Comparison of ENCODE assay signal across 19 cellular contexts in the genomic region with DNA sequence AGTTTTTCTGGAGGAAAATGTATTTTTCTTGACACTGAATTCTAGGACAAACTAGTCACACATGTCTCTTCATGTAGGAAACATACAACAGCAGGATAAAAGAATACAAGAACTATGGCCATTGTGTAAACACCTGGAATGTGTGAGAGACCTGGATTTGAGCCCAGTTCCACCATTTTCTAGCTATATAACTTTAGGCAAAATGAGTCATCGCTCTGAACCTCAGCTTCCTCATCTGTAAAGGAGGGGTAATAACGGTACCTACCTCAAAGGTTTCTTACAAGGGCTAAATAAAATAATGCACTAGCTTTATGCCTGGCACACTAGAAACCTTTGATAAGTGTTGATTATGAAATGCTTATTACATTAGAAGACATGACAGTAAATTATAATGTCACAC. TPM values are rescaled to one million over a fixed set of nuclear protein-coding genes. Genes with fewer than 3 reads are reported as not detected.
DNase-seq lines count a peak whose midpoint lies in the region; ATAC-seq and TF ChIP-seq lines count a peak whose summit lies in the region.
"Had no signal": no experiment of that assay in that cellular context is flagged by ENCODE, and none has a peak within 500 bp of the region (broad histone marks: within the 10 kb centered on the region; RNA-seq: fewer than 3 reads in every experiment).

No MANE protein-coding gene starts in this region.

- no peak for TF ChIP-seq CTCF in RWPE1 (conservative IDR thresholded peaks at IDR 0.05; ENCODE audit: low read depth)

- CTCF ChIA-PET in RWPE1 (lab: Yijun Ruan, JAX) = no interaction called here

- H3K4me1 Mint-ChIP-seq in activated T-cell treated with anti-CD3 and anti-CD28 coated beads, Interleukin-2, amount 50 U/mL, for 72 hours (ENCODE audit: low read depth) = peaks cover 16% of the 10 kb centered on the region

- ATAC-seq in HG03521 (IDR thresholded peaks at IDR 0.05; ENCODE audit: unreplicated experiment) (peak; percentile 51), esophagus mucosa (peak; percentile 92)
- no peak for ATAC-seq in activated T-cell treated with anti-CD3 and anti-CD28 coated beads, Interleukin-2, amount 50 U/mL, for 72 hours (replicated peaks in 1 of 2)

- H3K4me3 Mint-ChIP-seq in activated T-cell treated with anti-CD3 and anti-CD28 coated beads, Interleukin-2, amount 50 U/mL, for 72 hours = no peak overlapping the region

- H3K27me3 Mint-ChIP-seq in activated T-cell treated with anti-CD3 and anti-CD28 coated beads, Interleukin-2, amount 50 U/mL, for 72 hours (ENCODE audit: low read depth) = no peaks in the 10 kb centered on the region

- H3K27ac ChIP-seq in RWPE1 = no peak overlapping the region
- H3K27ac ChIP-seq: Peyer's patch, tibial artery, VCaP had no signal

- POLR2A ChIA-PET in RWPE1 (lab: Yijun Ruan, JAX; ENCODE audit: low non-redundant PET) = no interaction called here

- peaks cover 0 to 2% of the 10 kb centered on the region in 2 donors for H3K9me3 Mint-ChIP-seq in activated T-cell treated with anti-CD3 and anti-CD28 coated beads, Interleukin-2, amount 50 U/mL, for 72 hours

- no peak overlapping the region for H3K27ac Mint-ChIP-seq in activated T-cell treated with anti-CD3 and anti-CD28 coated beads, Interleukin-2, amount 50 U/mL, for 72 hours

- no peaks in the 10 kb centered on the region for H3K36me3 Mint-ChIP-seq in activated T-cell treated with anti-CD3 and anti-CD28 coated beads, Interleukin-2, amount 50 U/mL, for 72 hours (ENCODE audit: insufficient read depth in 2 of 2)

- DNase-seq in Daoy (ENCODE audit: low read depth) (peak; percentile 56), RWPE1 (ENCODE audit: low spot score) (peak; percentile 67), hepatic stellate cell (ENCODE audit: low spot score) (no peak), DMS 273 treated with DMSO at 0.1 percent for 48 hours (lab: John Stamatoyannopoulos, UW) (no peak)
- DNase-seq in activated T-cell treated with anti-CD3 and anti-CD28 coated beads, Interleukin-2, amount 50 U/mL, for 72 hours = no peak
- DNase-seq in activated T-cell treated with anti-CD3 and anti-CD28 coated beads, Interleukin-2, amount 50 U/mL, for 48 hours = no peak
- DNase-seq: activated gamma-delta T cell treated with Interleukin-2 at 50 U/mL for 16 hours; effector memory CD4-positive, alpha-beta T cell; foreskin melanocyte; KG1; midbrain; NCI-H146; nucleus accumbens; Peyer's patch; stimulated activated CD4-positive, alpha-beta T cell treated with anti-CD3 and anti-CD28 coated beads, Interleukin-4, amount 100 ng/mL, for 24 hours; tibial artery had no signal

RNA-seq across cellular contexts. Expression of a gene that starts 57.8 kb away (rescaled TPM):
- 35.0 and 35.5 TPM in 2 replicates for total RNA-seq in Daoy (2014; rRNA removed; shearing (Covaris generic))
- total RNA-seq in esophagus mucosa = 33.6 TPM
- 10 to 100 TPM; 32.8 to 37.8 TPM for total RNA-seq in activated T-cell treated with anti-CD3 and anti-CD28 coated beads, Interleukin-2, amount 50 U/mL, for 72 hours

Comparison
In these comparisons a context has a peak if more than half of its experiments do, and no peak if none do; other contexts are left out.
1. DNase-seq: peak in Daoy (single experiment) and RWPE1 (single experiment); none in hepatic stellate cell (single experiment), activated T-cell treated with anti-CD3 and anti-CD28 coated beads, Interleukin-2, amount 50 U/mL, for 72 hours (0 of 2), DMS 273 treated with DMSO at 0.1 percent for 48 hours (single experiment) and activated T-cell treated with anti-CD3 and anti-CD28 coated beads, Interleukin-2, amount 50 U/mL, for 48 hours (0 of 2).
2. ATAC-seq: peak in HG03521 (single experiment) and esophagus mucosa (single experiment); none in activated T-cell treated with anti-CD3 and anti-CD28 coated beads, Interleukin-2, amount 50 U/mL, for 72 hours (0 of 2).